In the genomic region with DNA sequence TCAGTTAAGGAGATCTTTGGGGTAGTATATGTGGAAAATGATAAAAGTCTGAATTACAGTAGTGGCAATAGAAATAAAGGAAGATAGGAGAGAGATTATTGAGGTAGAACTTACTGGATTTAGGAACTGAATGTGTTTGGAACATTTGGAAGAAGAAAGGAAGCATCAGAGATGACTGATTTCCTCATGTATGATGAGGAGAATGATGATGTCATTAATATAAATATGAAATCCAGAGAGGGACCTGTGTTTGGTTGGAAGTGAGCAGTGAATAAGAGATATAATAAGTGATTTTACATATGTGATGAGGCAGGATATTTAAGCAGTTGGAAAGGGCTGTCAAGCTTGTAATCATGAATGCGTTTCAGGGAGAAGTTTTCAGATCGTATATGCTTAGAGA, we compare ENCODE assay signal across 21 cellular contexts.
DNase-seq lines count a peak whose midpoint lies in the region; ATAC-seq, FAIRE-seq and TF ChIP-seq lines count a peak whose summit lies in the region.
"Had no signal": no experiment of that assay in that cellular context is flagged by ENCODE, and none has a peak within 500 bp of the region (broad histone marks: within the 10 kb centered on the region; RNA-seq: fewer than 3 reads in every experiment).

No MANE protein-coding gene starts in this region.

- intact Hi-C loops in HepG2 (cut with micrococcal nuclease; ENCODE audit: unreplicated experiment) = no loop called here
- intact Hi-C loops in right lobe of liver (cut with DNase I) = no loop called here
- intact Hi-C loops in GM12878 (cut with micrococcal nuclease; ENCODE audit: unreplicated experiment) = no loop called here
- intact Hi-C loops in endothelial cell of umbilical vein (cut with micrococcal nuclease) = no loop called here

- no peak for DNase-seq in HepG2 (ENCODE audit: low spot score)
- no peak for DNase-seq in right lobe of liver
- no peak for DNase-seq in GM12878 (ENCODE audit: low read depth, low spot score)
- no peak for DNase-seq in endothelial cell of umbilical vein (ENCODE audit: low read depth, low spot score)
- no peak for DNase-seq in frontal cortex (ENCODE audit: low spot score in 2 of 2)
- DNase-seq in C1 segment of cervical spinal cord (lab: John Stamatoyannopoulos, UW) = no peak
- no peak for DNase-seq in GM20000 (ENCODE audit: low spot score)
- DNase-seq: AML-193; CD4-positive, alpha-beta memory T cell; CD4-positive, CD25-positive, alpha-beta regulatory T cell; CD8-positive, alpha-beta memory T cell; COR-L47; DMS79 treated with DMSO at 0.1 percent for 48 hours; GF-D8 had no signal

- CTCF ChIA-PET in HepG2 (lab: Yijun Ruan, JAX; ENCODE audit: low intra/inter-chr PET ratio, low total read pairs) (no interaction called here), GM12878 (lab: Yijun Ruan, JAX) (interaction anchor here (1.0 kb wide), 1 partner anchor 30 kb away, joined by 3 read pairs; no protein-coding TSS in a partner anchor), endothelial cell of umbilical vein (lab: Charles Lee) (no interaction called here)

- H3K4me3 ChIP-seq in HepG2 (replicated peaks in 1 of 3; ENCODE audit: insufficient read depth in 1 of 3, low read depth in 2 of 3, low read length in 3 of 3) (no peak overlapping the region), right lobe of liver (no peak overlapping the region), GM12878 (no peak overlapping the region), endothelial cell of umbilical vein (replicated peaks in 1 of 3; ENCODE audit: insufficient read depth in 1 of 3, low read depth in 1 of 3, low read length in 3 of 3) (no peak overlapping the region)
- H3K4me3 ChIP-seq: A549; BLaER1 treated with 17β-estradiol and CSF1 and Interleukin-3, amounts not matched to agents 10 nM and 100 nM had no signal

- RAD21 ChIA-PET in GM12878 (lab: Charles Lee; ENCODE audit: unreplicated experiment) = no interaction called here

- SMC1A ChIA-PET in GM12878 (lab: Charles Lee; ENCODE audit: uncharacterized antibody, unreplicated experiment) = no interaction called here

- no peaks in the 10 kb centered on the region for H4K20me1 ChIP-seq in HepG2 (ENCODE audit: insufficient read depth, low read length)
- no peaks in the 10 kb centered on the region for H4K20me1 ChIP-seq in GM12878 (ENCODE audit: control insufficient read depth, insufficient read depth)
- H4K20me1 ChIP-seq in endothelial cell of umbilical vein (replicated peaks; ENCODE audit: control insufficient read depth, extremely low read depth, insufficient read depth, low read length) = no peaks in the 10 kb centered on the region
- H4K20me1 ChIP-seq: BLaER1 treated with 17β-estradiol and CSF1 and Interleukin-3, amounts not matched to agents 10 nM and 100 nM had no signal

- H3K9me3 ChIP-seq in HepG2 (ENCODE audit: low read length) = no peaks in the 10 kb centered on the region
- H3K9me3 ChIP-seq in right lobe of liver = no peaks in the 10 kb centered on the region
- H3K9me3 ChIP-seq in GM12878 (replicated peaks; ENCODE audit: control insufficient read depth, insufficient read depth, low read length) = no peaks in the 10 kb centered on the region
- H3K9me3 ChIP-seq in endothelial cell of umbilical vein (replicated peaks; ENCODE audit: control insufficient read depth, insufficient read depth, low read length) = no peaks in the 10 kb centered on the region
- H3K9me3 ChIP-seq: A549; BLaER1 treated with 17β-estradiol and CSF1 and Interleukin-3, amounts not matched to agents 10 nM and 100 nM had no signal

- POLR2A ChIA-PET in HepG2 (lab: Yijun Ruan, JAX) (no interaction called here), GM12878 (lab: Charles Lee) (no interaction called here), endothelial cell of umbilical vein (lab: Charles Lee) (no interaction called here)

- H2AFZ ChIP-seq in HepG2 (ENCODE audit: low read length) (no peak overlapping the region), GM12878 (ENCODE audit: control insufficient read depth, low read depth, low read length) (no peak overlapping the region), endothelial cell of umbilical vein (ENCODE audit: low read depth, low read length) (no peak overlapping the region)

- BruUV-seq in HepG2 (replicated peaks; lab: Mats Ljungman, UMichigan) = no TSS peak
- no TSS peak for BruUV-seq in GM12878 (replicated peaks; lab: Mats Ljungman, UMichigan)
- BruUV-seq in endothelial cell of umbilical vein (replicated peaks; lab: Mats Ljungman, UMichigan) = no TSS peak

- ATAC-seq in HepG2 (no peak), right lobe of liver (no peak), GM12878 (no peak)

- H3K4me2 ChIP-seq in HepG2 (ENCODE audit: low read depth, low read length) (no peak overlapping the region), GM12878 (ENCODE audit: control insufficient read depth, insufficient read depth) (no peak overlapping the region), endothelial cell of umbilical vein (ENCODE audit: insufficient read depth, low read length) (no peak overlapping the region)
- H3K4me2 ChIP-seq: A549; BLaER1 treated with 17β-estradiol and CSF1 and Interleukin-3, amounts not matched to agents 10 nM and 100 nM had no signal

- H3K27me3 ChIP-seq in HepG2 (ENCODE audit: control insufficient read depth in 1 of 2, insufficient read depth in 2 of 2, low read length in 2 of 2) (no peaks in the 10 kb centered on the region), right lobe of liver (no peaks in the 10 kb centered on the region), GM12878 (replicated peaks in 1 of 2; ENCODE audit: control insufficient read depth in 2 of 2, insufficient read depth in 2 of 2, low read length in 1 of 2) (no peaks in the 10 kb centered on the region), endothelial cell of umbilical vein (ENCODE audit: control insufficient read depth in 2 of 2, insufficient read depth in 2 of 2, low read length in 2 of 2) (peaks cover 0 to 3% of the 10 kb centered on the region in 2 experiments)
- H3K27me3 ChIP-seq: BLaER1 treated with 17β-estradiol and CSF1 and Interleukin-3, amounts not matched to agents 10 nM and 100 nM had no signal

- TF ChIP-seq POLR2A in HepG2 (IDR thresholded peaks at IDR 0.05; ENCODE audit: insufficient read depth in 1 of 2, low read depth in 2 of 2, low read length in 2 of 2) (no peak), right lobe of liver (IDR thresholded peaks at IDR 0.05) (no peak), GM12878 (IDR thresholded peaks at IDR 0.05; ENCODE audit: low read depth, low read length) (no peak), endothelial cell of umbilical vein (IDR thresholded peaks at IDR 0.05; ENCODE audit: low read depth, low read length) (no peak)

- dilution Hi-C loops in endothelial cell of umbilical vein (cut with MboI; ENCODE audit: extremely low pct_ligation_motif_present, low sequenced_read_pairs) = no loop called here

- TF ChIP-seq CTCF in HepG2 (CRISPR knock-in tag; IDR thresholded peaks at IDR 0.05) (no peak), right lobe of liver (IDR thresholded peaks at IDR 0.05) (no peak), GM12878 (IDR thresholded peaks at IDR 0.05 in 2 of 3, conservative IDR thresholded peaks at IDR 0.05 in 1 of 3; ENCODE audit: control insufficient read depth in 2 of 3, extremely low read depth in 1 of 3, insufficient read depth in 1 of 3, low read depth in 3 of 3, low read length in 3 of 3) (no peak), endothelial cell of umbilical vein (IDR thresholded peaks at IDR 0.05; ENCODE audit: extremely low read depth in 1 of 2, insufficient read depth in 1 of 2, low read depth in 1 of 2, low read length in 2 of 2) (no peak), GM20000 (IDR thresholded peaks at IDR 0.05; ENCODE audit: extremely low read depth, missing control alignments) (no peak)

- FAIRE-seq in HepG2 (lab: Jason Lieb, UNC) (no peak), GM12878 (lab: Jason Lieb, UNC) (no peak), endothelial cell of umbilical vein (lab: Jason Lieb, UNC) (no peak), frontal cortex (lab: Jason Lieb, UNC) (no peak)
- FAIRE-seq: A549, G401.6, GM12892, GM18507, GM19239 had no signal

- H3K36me3 ChIP-seq in HepG2 (replicated peaks in 1 of 2; ENCODE audit: control insufficient read depth in 1 of 2, insufficient read depth in 2 of 2, low read length in 2 of 2) (no peaks in the 10 kb centered on the region), right lobe of liver (no peaks in the 10 kb centered on the region), GM12878 (ENCODE audit: control insufficient read depth in 2 of 2, insufficient read depth in 2 of 2, low read length in 1 of 2) (no peaks in the 10 kb centered on the region), endothelial cell of umbilical vein (ENCODE audit: control insufficient read depth in 2 of 2, extremely low read depth in 1 of 2, insufficient read depth in 2 of 2, low read length in 2 of 2) (no peaks in the 10 kb centered on the region)
- H3K36me3 ChIP-seq: BLaER1 treated with 17β-estradiol and CSF1 and Interleukin-3, amounts not matched to agents 10 nM and 100 nM had no signal

- H3K4me1 ChIP-seq in HepG2 (ENCODE audit: insufficient read depth, low read length) = no peaks in the 10 kb centered on the region
- no peaks in the 10 kb centered on the region for H3K4me1 ChIP-seq in right lobe of liver
- no peaks in the 10 kb centered on the region for H3K4me1 ChIP-seq in GM12878 (ENCODE audit: control insufficient read depth, insufficient read depth, low read length)
- no peaks in the 10 kb centered on the region for H3K4me1 ChIP-seq in endothelial cell of umbilical vein (ENCODE audit: control insufficient read depth, extremely low read depth, insufficient read depth, low read length)
- H3K4me1 ChIP-seq: A549; BLaER1 treated with 17β-estradiol and CSF1 and Interleukin-3, amounts not matched to agents 10 nM and 100 nM had no signal

- TF ChIP-seq EP300 in HepG2 (IDR thresholded peaks at IDR 0.05; ENCODE audit: low read depth in 2 of 2, low read length in 2 of 2) (no peak), HepG2 (CRISPR knock-in tag; IDR thresholded peaks at IDR 0.05; ENCODE audit: borderline replicate concordance) (no peak), GM12878 (IDR thresholded peaks at IDR 0.05; ENCODE audit: borderline replicate concordance in 1 of 2, control insufficient read depth in 1 of 2, low read depth in 2 of 2, low read length in 2 of 2) (no peak)

- H3K79me2 ChIP-seq in HepG2 (ENCODE audit: insufficient read depth, low read length) = no peaks in the 10 kb centered on the region
- H3K79me2 ChIP-seq in GM12878 (ENCODE audit: control insufficient read depth, insufficient read depth, low read length) = no peaks in the 10 kb centered on the region
- H3K79me2 ChIP-seq in endothelial cell of umbilical vein (ENCODE audit: control insufficient read depth, insufficient read depth, low read length) = no peaks in the 10 kb centered on the region

- no peak overlapping the region for H3K27ac ChIP-seq in HepG2 (ENCODE audit: extremely low read length, insufficient read depth, low read length)
- H3K27ac ChIP-seq in right lobe of liver = no peak overlapping the region
- no peak overlapping the region for H3K27ac ChIP-seq in GM12878 (ENCODE audit: control insufficient read depth, insufficient read depth)
- no peak overlapping the region for H3K27ac ChIP-seq in endothelial cell of umbilical vein (ENCODE audit: insufficient read depth, low read depth, low read length)
- H3K27ac ChIP-seq: 22Rv1; A549; BLaER1 treated with 17β-estradiol and CSF1 and Interleukin-3, amounts not matched to agents 10 nM and 100 nM had no signal

- TF ChIP-seq RAD21 in HepG2 (CRISPR knock-in tag; IDR thresholded peaks at IDR 0.05) (no peak), GM12878 (IDR thresholded peaks at IDR 0.05; ENCODE audit: insufficient read depth, low read depth, low read length) (no peak)

- H3K9ac ChIP-seq in HepG2 (ENCODE audit: insufficient read depth, low read depth, low read length) (no peak overlapping the region), GM12878 (ENCODE audit: control insufficient read depth, insufficient read depth, low read length) (no peak overlapping the region), endothelial cell of umbilical vein (replicated peaks; ENCODE audit: extremely low read depth, insufficient read depth, low read length) (no peak overlapping the region)
- H3K9ac ChIP-seq: BLaER1 treated with 17β-estradiol and CSF1 and Interleukin-3, amounts not matched to agents 10 nM and 100 nM had no signal

- in situ Hi-C loops in HepG2 (cut with HindIII; ENCODE audit: extremely low pct_ligation_motif_present, low pct_unique_long_range_greater_than_20kb) (no loop called here), GM12878 (cut with MboI) (no loop called here)

- 3% methylated on average over 2 of the region's 2 CpGs for WGBS in HepG2 (ENCODE audit: low lambda C conversion rate)
- WGBS in right lobe of liver (ENCODE audit: insufficient coverage, low coverage, low lambda C conversion rate, missing lambda C conversion rate) = 77% methylated on average over 2 of the region's 2 CpGs
- 15% methylated on average over 2 of the region's 2 CpGs for WGBS in GM12878 (ENCODE audit: insufficient coverage, insufficient replicate concordance, low lambda C conversion rate, missing lambda C conversion rate)

- no peaks in the 10 kb centered on the region for H3K9me1 ChIP-seq in endothelial cell of umbilical vein (replicated peaks; ENCODE audit: control insufficient read depth, extremely low read depth, insufficient read depth, low read length)
